In the genomic region with DNA sequence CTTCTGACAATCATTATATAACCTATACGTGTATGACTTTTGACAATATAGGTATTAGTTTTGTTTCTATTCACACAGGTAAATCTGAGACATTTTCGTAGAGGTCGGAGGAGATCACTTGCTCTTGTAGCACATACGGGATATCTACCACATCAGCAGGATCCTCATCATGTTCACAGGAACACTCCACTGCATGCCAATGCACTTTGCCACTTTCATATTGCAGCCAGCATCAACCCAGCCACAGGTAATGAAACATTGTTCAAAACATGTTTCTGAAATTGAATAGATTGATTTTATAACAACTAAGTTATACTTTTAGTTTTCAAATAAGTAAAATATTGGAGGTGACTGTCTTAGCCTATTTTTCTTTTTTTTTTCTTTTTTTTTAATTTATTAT, we compare ENCODE assay signal across 1 cellular context.
TF ChIP-seq lines count a peak whose summit lies in the region.

No MANE protein-coding gene starts in this region.

TF ChIP-seq in HepG2, 621 proteins besides CTCF, POLR2A, EP300 and RAD21 (continued from another document):
- TF ChIP-seq, protein P1, sequence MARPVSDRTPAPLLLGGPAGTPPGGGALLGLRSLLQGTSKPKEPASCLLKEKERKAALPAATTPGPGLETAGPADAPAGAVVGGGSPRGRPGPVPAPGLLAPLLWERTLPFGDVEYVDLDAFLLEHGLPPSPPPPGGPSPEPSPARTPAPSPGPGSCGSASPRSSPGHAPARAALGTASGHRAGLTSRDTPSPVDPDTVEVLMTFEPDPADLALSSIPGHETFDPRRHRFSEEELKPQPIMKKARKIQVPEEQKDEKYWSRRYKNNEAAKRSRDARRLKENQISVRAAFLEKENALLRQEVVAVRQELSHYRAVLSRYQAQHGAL (CRISPR knock-in tag; IDR thresholded peaks at IDR 0.05; ENCODE audit: not compliant biosample characterization) = no peak
